ENCODE assay signal across 6 cellular contexts in genomic region chr7:102025777-102026176, GRCh38.
A peak's percentile ranks its signal among the peaks of the same experiment; 100 is the strongest.
DNase-seq lines count a peak whose midpoint lies in the region; ATAC-seq and TF ChIP-seq lines count a peak whose summit lies in the region.
"Not testable (repeated sequence)": the region's sequence is repeated elsewhere in the genome, so short reads cannot be mapped to it uniquely, and the experiment has no call there.

No MANE protein-coding gene starts in this region.

- not testable (repeated sequence) for H3K4me3 ChIP-seq in Caco-2 (ENCODE audit: low read depth, low read length); HEK293 (ENCODE audit: low read depth, low read length); OCI-LY1 (ENCODE audit: low read depth, low read length, poor library complexity, severe bottlenecking); heart left ventricle; right atrium auricular region

- H3K9ac ChIP-seq in OCI-LY1 (ENCODE audit: low read length), result not testable (repeated sequence)

- H3K36me3 ChIP-seq in Caco-2 (ENCODE audit: control insufficient read depth, insufficient read depth, low read length); HEK293 (ENCODE audit: control insufficient read depth in 2 of 2, insufficient read depth in 1 of 2, low read length in 2 of 2); right atrium auricular region: not testable (repeated sequence)
- H3K36me3 ChIP-seq in OCI-LY1 (ENCODE audit: insufficient read depth, low read length) (peaks cover 66% of the 10 kb centered on the region), heart left ventricle (peaks cover 0 to 19% (median 10%) of the 10 kb centered on the region in 9 donors)

- H3F3A ChIP-seq in OCI-LY1 (ENCODE audit: insufficient read depth, low read length), result not testable (repeated sequence)

- not testable (repeated sequence) for H3K4me3 Mint-ChIP-seq in Caco-2 (ENCODE audit: unreplicated experiment); WTC11

- BruUV-seq in Caco-2 (replicated peaks; lab: Mats Ljungman, UMichigan), result not testable (repeated sequence)

- 72 to 88% (median 86%) methylated on average over 4 of the region's 4 CpGs for WGBS in heart left ventricle, 4 donors

- not testable (repeated sequence) for H3K27me3 Mint-ChIP-seq in Caco-2 (ENCODE audit: insufficient read depth, unreplicated experiment); WTC11 (ENCODE audit: low read depth)

- intact Hi-C loops in Caco-2 (cut with micrococcal nuclease; ENCODE audit: unreplicated experiment), result not testable (repeated sequence)
- intact Hi-C loops in heart left ventricle (cut with DNase I), result loop anchor here in 1 of 10 donors (10.0 kb wide), 1 partner anchor 71 kb away; no protein-coding TSS in a partner anchor

- TF ChIP-seq CTCF in Caco-2 (IDR thresholded peaks at IDR 0.05; ENCODE audit: insufficient read depth in 1 of 2, low read depth in 1 of 2, low read length in 1 of 2, severe bottlenecking in 1 of 2, unreplicated experiment in 1 of 2); HEK293 (tag by site-specific recombination; IDR thresholded peaks at IDR 0.05); OCI-LY1 (IDR thresholded peaks at IDR 0.05; ENCODE audit: low read length); WTC11 (IDR thresholded peaks at IDR 0.05); heart left ventricle (IDR thresholded peaks at IDR 0.05); right atrium auricular region (IDR thresholded peaks at IDR 0.05): not testable (repeated sequence)

- peaks cover 75% of the 10 kb centered on the region for H3K36me3 Mint-ChIP-seq in Caco-2 (ENCODE audit: insufficient read depth, unreplicated experiment)
- H3K36me3 Mint-ChIP-seq in WTC11, result not testable (repeated sequence)

- H3K9me3 ChIP-seq in Caco-2; HEK293 (ENCODE audit: control insufficient read depth, insufficient read depth, low read depth, low read length); OCI-LY1 (ENCODE audit: low read length); heart left ventricle; right atrium auricular region: not testable (repeated sequence)

- ATAC-seq in WTC11, heart left ventricle: not testable (repeated sequence)

- not testable (repeated sequence) for H3K27ac ChIP-seq in HEK293 (ENCODE audit: extremely low read depth, low read depth, low read length)
- H3K27ac ChIP-seq in OCI-LY1 (ENCODE audit: low read depth, low read length, poor library complexity, severe bottlenecking) (peak overlapping the region; percentile 9), heart left ventricle (peak overlapping the region in 8 of 12 donors; percentile 61 to 93 (median 74)), right atrium auricular region (peak overlapping the region; percentile 72 to 89)

- H3K9me3 Mint-ChIP-seq in Caco-2 (ENCODE audit: unreplicated experiment); WTC11: not testable (repeated sequence)

- not testable (repeated sequence) for H3K27me3 ChIP-seq in Caco-2 (replicated peaks; ENCODE audit: control insufficient read depth, insufficient read depth, low read length); OCI-LY1 (ENCODE audit: insufficient read depth, low read length); heart left ventricle; right atrium auricular region

- not testable (repeated sequence) for TF ChIP-seq POLR2A in heart left ventricle (IDR thresholded peaks at IDR 0.05)

- DNase-seq in Caco-2; WTC11 (ENCODE audit: low spot score); heart left ventricle; right atrium auricular region (ENCODE audit: low spot score): not testable (repeated sequence)

- POLR2A ChIA-PET in Caco-2 (lab: Charles Lee); HEK293 (lab: Yijun Ruan, JAX); WTC11 (lab: Charles Lee): not testable (repeated sequence)

- not testable (repeated sequence) for H3K79me2 ChIP-seq in OCI-LY1 (ENCODE audit: insufficient read depth, low read length)

- H3K4me1 Mint-ChIP-seq in Caco-2 (ENCODE audit: low read depth, unreplicated experiment) (peaks cover 44% of the 10 kb centered on the region), WTC11 (peaks cover 29% of the 10 kb centered on the region)

- not testable (repeated sequence) for H4K20me1 ChIP-seq in OCI-LY1 (ENCODE audit: insufficient read depth, low read length)

- H3K4me1 ChIP-seq in Caco-2 (peaks cover 51% of the 10 kb centered on the region), OCI-LY1 (ENCODE audit: insufficient read depth, low read length, severe bottlenecking) (peaks cover 81% of the 10 kb centered on the region), heart left ventricle (peaks cover 0 to 20% (median 9%) of the 10 kb centered on the region in 12 donors)
- not testable (repeated sequence) for H3K4me1 ChIP-seq in HEK293 (ENCODE audit: control insufficient read depth, insufficient read depth, low read length); right atrium auricular region

- peak overlapping the region; percentile 78 for H3K27ac Mint-ChIP-seq in Caco-2 (ENCODE audit: unreplicated experiment)
- 0 out of 2 replicates have a peak overlapping the region, but pooled peaks have one; percentile 23 for H3K27ac Mint-ChIP-seq in WTC11

- CTCF ChIA-PET in Caco-2 (lab: Charles Lee); HEK293 (lab: Yijun Ruan, JAX): not testable (repeated sequence)
- CTCF ChIA-PET in WTC11 (lab: Charles Lee), result interaction anchor here (2.0 kb wide), 1 partner anchor 8 kb away, joined by 5 read pairs; no protein-coding TSS in a partner anchor

- H2AFZ ChIP-seq in OCI-LY1 (ENCODE audit: low read length), result not testable (repeated sequence)

- not testable (repeated sequence) for H3K9me2 ChIP-seq in OCI-LY1 (ENCODE audit: low read depth, low read length)

- not testable (repeated sequence) for H3K4me2 ChIP-seq in OCI-LY1 (ENCODE audit: low read length)

TF ChIP-seq in HEK293, 187 proteins besides CTCF, POLR2A, EP300 and RAD21:
- peak; percentile 69 for TF ChIP-seq ZNF121 (tag by site-specific recombination; IDR thresholded peaks at IDR 0.05)

TF ChIP-seq in WTC11, 78 proteins besides CTCF, POLR2A, EP300 and RAD21:
- TF ChIP-seq ZNF121 (CRISPR knock-in tag; IDR thresholded peaks at IDR 0.05), result 0 out of 2 replicates have a peak, but pooled peaks have one; percentile 61
